Comparison of ENCODE assay signal across 8 cellular contexts in genomic region chr1:224004552-224005315, GRCh38.
A peak's percentile ranks its signal among the peaks of the same experiment; 100 is the strongest.
DNase-seq lines count a peak whose midpoint lies in the region; ATAC-seq, FAIRE-seq and TF ChIP-seq lines count a peak whose summit lies in the region.
"Not testable (repeated sequence)": the region's sequence is repeated elsewhere in the genome, so short reads cannot be mapped to it uniquely, and the experiment has no call there.

No MANE protein-coding gene starts in this region.

- TF ChIP-seq RAD21 in GM12878 (IDR thresholded peaks at IDR 0.05; ENCODE audit: insufficient read depth, low read depth, low read length) = peak; percentile 49

- H3K4me1 Mint-ChIP-seq in activated CD4-positive, alpha-beta T cell treated with anti-CD3 and anti-CD28 coated beads, Interleukin-2, amount 10 ng/mL, durations not matched to agents 7 days and 5 days = not testable (repeated sequence)

- not testable (repeated sequence) for H4K20me1 ChIP-seq in PC-9 (ENCODE audit: insufficient read depth); GM12878 (ENCODE audit: control insufficient read depth, insufficient read depth)

- H3K9me3 ChIP-seq in PC-9 (ENCODE audit: insufficient read depth, low read depth); GM12878 (replicated peaks; ENCODE audit: control insufficient read depth, insufficient read depth, low read length); left ventricle myocardium inferior (replicated peaks); small intestine (ENCODE audit: control insufficient read depth, low read depth): not testable (repeated sequence)

- not testable (repeated sequence) for H2AFZ ChIP-seq in PC-9; GM12878 (ENCODE audit: control insufficient read depth, low read depth, low read length)

- H3K4me3 Mint-ChIP-seq in activated CD4-positive, alpha-beta T cell treated with anti-CD3 and anti-CD28 coated beads, Interleukin-2, amount 10 ng/mL, durations not matched to agents 7 days and 5 days = not testable (repeated sequence)

- not testable (repeated sequence) for H3K4me1 ChIP-seq in PC-9 (replicated peaks; ENCODE audit: insufficient read depth); GM12878 (ENCODE audit: control insufficient read depth, insufficient read depth, low read length); left ventricle myocardium inferior; small intestine (ENCODE audit: control insufficient read depth in 2 of 2, insufficient read depth in 1 of 2, low read depth in 1 of 2, low read length in 1 of 2)

- POLR2A ChIA-PET in PC-9 (lab: Charles Lee; ENCODE audit: unreplicated experiment); activated CD4-positive, alpha-beta T cell treated with anti-CD3 and anti-CD28 coated beads, Interleukin-2, amount 10 ng/mL, durations not matched to agents 7 days and 5 days (lab: Charles Lee); GM12878 (lab: Charles Lee): not testable (repeated sequence)

- WGBS in GM12878 (ENCODE audit: insufficient coverage, insufficient replicate concordance, low lambda C conversion rate, missing lambda C conversion rate) = 75% methylated on average over 4 of the region's 4 CpGs
- 78 to 82% (median 79%) methylated on average over 4 of the region's 4 CpGs for WGBS in small intestine, 3 donors

- DNase-seq in ELR (ENCODE audit: low read depth) (peak; percentile 69), Kasumi-1 (lab: John Stamatoyannopoulos, UW) (peak; percentile 42 to 60), PC-9 (peak; percentile 11 to 34), small intestine (peak; percentile 32)
- peak; percentile 69 for DNase-seq in activated CD4-positive, alpha-beta T cell treated with anti-CD3 and anti-CD28 coated beads, Interleukin-2, amount 10 ng/mL, durations not matched to agents 7 days and 5 days
- DNase-seq in GM12878 (ENCODE audit: low read depth, low spot score); left ventricle myocardium inferior: not testable (repeated sequence)

- TF ChIP-seq CTCF in 22Rv1 (IDR thresholded peaks at IDR 0.05) (peak; percentile 26; the same call in 1 of the 2 replicates), PC-9 (conservative IDR thresholded peaks at IDR 0.05) (peak; percentile 61), GM12878 (IDR thresholded peaks at IDR 0.05 in 2 of 3, conservative IDR thresholded peaks at IDR 0.05 in 1 of 3; ENCODE audit: control insufficient read depth in 2 of 3, extremely low read depth in 1 of 3, insufficient read depth in 1 of 3, low read depth in 3 of 3, low read length in 3 of 3) (peak in 2 of 3 experiments; percentile 25 to 27; a peak in 2 of 6 replicates), left ventricle myocardium inferior (IDR thresholded peaks at IDR 0.05; ENCODE audit: borderline replicate concordance) (peak; percentile 31)

- not testable (repeated sequence) for H3K9ac ChIP-seq in GM12878 (ENCODE audit: control insufficient read depth, insufficient read depth, low read length)

- peak; percentile 57 for ATAC-seq in GM12878

- not testable (repeated sequence) for FAIRE-seq in GM12878 (lab: Jason Lieb, UNC); small intestine (lab: Jason Lieb, UNC)

- not testable (repeated sequence) for BruUV-seq in PC-9 (replicated peaks; lab: Mats Ljungman, UMichigan); GM12878 (replicated peaks; lab: Mats Ljungman, UMichigan)

- RAD21 ChIA-PET in GM12878 (lab: Charles Lee; ENCODE audit: unreplicated experiment) = not testable (repeated sequence)

- in situ Hi-C loops in GM12878 (cut with MboI) = not testable (repeated sequence)

- not testable (repeated sequence) for H3K4me3 ChIP-seq in PC-9; GM12878; left ventricle myocardium inferior; small intestine (ENCODE audit: low read depth in 1 of 2, low read length in 2 of 2)

- not testable (repeated sequence) for H3K27ac ChIP-seq in 22Rv1; PC-9; GM12878 (ENCODE audit: control insufficient read depth, insufficient read depth); left ventricle myocardium inferior (replicated peaks); small intestine (ENCODE audit: low read depth in 1 of 2, low read length in 1 of 2)

- SMC1A ChIA-PET in GM12878 (lab: Charles Lee; ENCODE audit: uncharacterized antibody, unreplicated experiment) = interaction anchor here (0.6 to 1.2 kb wide), 2 partner anchors 14 to 161 kb away, joined by 3 to 4 read pairs; no protein-coding TSS in a partner anchor

- not testable (repeated sequence) for TF ChIP-seq POLR2A in GM12878 (IDR thresholded peaks at IDR 0.05; ENCODE audit: low read depth, low read length)

- H3K27ac Mint-ChIP-seq in activated CD4-positive, alpha-beta T cell treated with anti-CD3 and anti-CD28 coated beads, Interleukin-2, amount 10 ng/mL, durations not matched to agents 7 days and 5 days = not testable (repeated sequence)

- H3K27me3 Mint-ChIP-seq in activated CD4-positive, alpha-beta T cell treated with anti-CD3 and anti-CD28 coated beads, Interleukin-2, amount 10 ng/mL, durations not matched to agents 7 days and 5 days = not testable (repeated sequence)

- not testable (repeated sequence) for TF ChIP-seq EP300 in GM12878 (IDR thresholded peaks at IDR 0.05; ENCODE audit: borderline replicate concordance in 1 of 2, control insufficient read depth in 1 of 2, low read depth in 2 of 2, low read length in 2 of 2)

- not testable (repeated sequence) for H3K9me2 ChIP-seq in PC-9 (ENCODE audit: insufficient read depth)

- H3K79me2 ChIP-seq in PC-9 (ENCODE audit: low read depth); GM12878 (ENCODE audit: control insufficient read depth, insufficient read depth, low read length): not testable (repeated sequence)

- not testable (repeated sequence) for H3K27me3 ChIP-seq in PC-9 (ENCODE audit: insufficient read depth, low read depth); GM12878 (replicated peaks in 1 of 2; ENCODE audit: control insufficient read depth in 2 of 2, insufficient read depth in 2 of 2, low read length in 1 of 2); left ventricle myocardium inferior (ENCODE audit: low read depth); small intestine (ENCODE audit: control insufficient read depth in 2 of 2, insufficient read depth in 2 of 2, low read length in 2 of 2)

- not testable (repeated sequence) for H3K4me2 ChIP-seq in PC-9; GM12878 (ENCODE audit: control insufficient read depth, insufficient read depth)

- peaks cover 30% of the 10 kb centered on the region for H3K36me3 Mint-ChIP-seq in activated CD4-positive, alpha-beta T cell treated with anti-CD3 and anti-CD28 coated beads, Interleukin-2, amount 10 ng/mL, durations not matched to agents 7 days and 5 days (ENCODE audit: low read depth)

- not testable (repeated sequence) for H3F3A ChIP-seq in PC-9 (ENCODE audit: insufficient read depth, low read depth)

- intact Hi-C loops in PC-9 (cut with micrococcal nuclease; ENCODE audit: unreplicated experiment); left ventricle myocardium inferior (cut with micrococcal nuclease): not testable (repeated sequence)
- intact Hi-C loops in GM12878 (cut with micrococcal nuclease; ENCODE audit: unreplicated experiment) = loop anchor here (10.0 kb wide), 1 partner anchor 310 kb away; no protein-coding TSS in a partner anchor

- H3K9me3 Mint-ChIP-seq in activated CD4-positive, alpha-beta T cell treated with anti-CD3 and anti-CD28 coated beads, Interleukin-2, amount 10 ng/mL, durations not matched to agents 7 days and 5 days = not testable (repeated sequence)

- CTCF ChIA-PET in PC-9 (lab: Charles Lee) = interaction anchor here (0.7 kb wide), 1 partner anchor 162 kb away, joined by 4 read pairs; no protein-coding TSS in a partner anchor
- CTCF ChIA-PET in activated CD4-positive, alpha-beta T cell treated with anti-CD3 and anti-CD28 coated beads, Interleukin-2, amount 10 ng/mL, durations not matched to agents 7 days and 5 days (lab: Charles Lee); GM12878 (lab: Yijun Ruan, JAX): not testable (repeated sequence)

- H3K36me3 ChIP-seq in PC-9 (ENCODE audit: low read depth); GM12878 (ENCODE audit: control insufficient read depth in 2 of 2, insufficient read depth in 2 of 2, low read length in 1 of 2); small intestine (ENCODE audit: control insufficient read depth in 2 of 2, insufficient read depth in 2 of 2, low read length in 2 of 2): not testable (repeated sequence)
- H3K36me3 ChIP-seq in left ventricle myocardium inferior = peaks cover 20% of the 10 kb centered on the region

TF ChIP-seq in GM12878, 131 proteins besides CTCF, POLR2A, EP300 and RAD21:
- TF ChIP-seq SMC3 (IDR thresholded peaks at IDR 0.05; ENCODE audit: borderline replicate concordance, low read length) (peak; percentile 10; the same call in 1 of the 2 replicates), ZNF384 (IDR thresholded peaks at IDR 0.05; ENCODE audit: borderline replicate concordance, low read depth, low read length) (peak; percentile 70)
